In the genomic region with DNA sequence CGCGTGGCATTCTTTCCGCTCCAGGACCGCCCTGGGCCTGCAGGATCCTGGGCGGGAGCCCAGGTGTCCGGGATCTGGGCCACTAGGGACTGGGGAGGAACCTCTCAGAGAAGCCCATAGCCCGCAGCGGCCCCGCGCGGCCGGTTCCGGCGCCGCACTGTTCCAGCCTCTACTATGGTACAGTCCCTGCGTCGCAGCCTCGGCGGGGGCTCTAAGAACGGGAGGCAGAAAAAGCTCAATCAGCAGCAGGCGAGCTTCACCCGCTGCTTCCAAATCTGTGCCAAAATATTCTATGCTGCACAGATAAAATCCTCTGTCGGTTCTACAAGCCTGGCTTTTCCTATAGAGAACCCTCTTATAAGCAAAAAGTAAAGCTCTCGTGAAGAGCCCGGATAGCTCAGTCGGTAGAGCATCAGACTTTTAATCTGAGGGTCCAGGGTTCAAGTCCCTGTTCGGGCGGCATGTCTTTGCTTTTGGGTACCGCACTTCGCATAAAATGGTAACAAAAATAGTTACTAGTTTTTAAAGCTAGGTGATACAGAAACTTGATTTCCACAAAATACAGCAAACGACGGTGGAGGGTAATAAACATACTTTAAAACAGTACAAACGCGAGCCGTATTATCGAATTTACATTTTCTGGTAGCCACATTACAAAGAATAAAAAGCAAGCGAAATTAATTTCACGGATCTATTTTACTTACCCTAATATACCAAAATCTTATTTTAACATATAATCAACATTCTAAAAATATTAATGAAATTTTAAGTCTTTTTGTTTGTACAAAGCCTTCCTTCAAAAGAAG, we compare ENCODE assay signal across 1 cellular context.
TF ChIP-seq lines count a peak whose summit lies in the region.

No MANE protein-coding gene starts in this region.

TF ChIP-seq in SK-N-SH, 30 proteins besides CTCF, POLR2A, EP300 and RAD21:
- TF ChIP-seq EZH2phosphoT487 (IDR thresholded peaks at IDR 0.05; ENCODE audit: borderline replicate concordance, low read depth) (no peak), MEF2A (IDR thresholded peaks at IDR 0.05; ENCODE audit: borderline replicate concordance, low read depth) (no peak), RFX5 (IDR thresholded peaks at IDR 0.05; ENCODE audit: low read length) (no peak), YY1 (IDR thresholded peaks at IDR 0.05; ENCODE audit: low read depth) (no peak; the same call in 1 of the 2 replicates), TEAD4 (IDR thresholded peaks at IDR 0.05; ENCODE audit: borderline replicate concordance, insufficient read depth) (peak; percentile 89), ELF1 (IDR thresholded peaks at IDR 0.05) (no peak), GATA2 (CRISPR knock-in tag; IDR thresholded peaks at IDR 0.05) (0 out of 2 replicates have a peak, but pooled peaks have one; percentile 15), JUND (IDR thresholded peaks at IDR 0.05) (0 out of 2 replicates have a peak, but pooled peaks have one; percentile 3), NFIC (IDR thresholded peaks at IDR 0.05; ENCODE audit: borderline replicate concordance) (0 out of 2 replicates have a peak, but pooled peaks have one; percentile 6), CHD2 (IDR thresholded peaks at IDR 0.05; ENCODE audit: low read length, partially characterized antibody) (peak; percentile 15), FOSL2 (IDR thresholded peaks at IDR 0.05; ENCODE audit: borderline replicate concordance, low read depth) (peak; percentile 67; the same call in 1 of the 2 replicates), SMC3 (IDR thresholded peaks at IDR 0.05; ENCODE audit: low read depth, low read length) (peak; percentile 44), GABPA (IDR thresholded peaks at IDR 0.05; ENCODE audit: low read depth) (peak; percentile 29; the same call in 1 of the 2 replicates), TAF1 (IDR thresholded peaks at IDR 0.05; ENCODE audit: borderline replicate concordance, low read depth, low read length) (0 out of 2 replicates have a peak, but pooled peaks have one; percentile 19)
- TF ChIP-seq, protein P1, sequence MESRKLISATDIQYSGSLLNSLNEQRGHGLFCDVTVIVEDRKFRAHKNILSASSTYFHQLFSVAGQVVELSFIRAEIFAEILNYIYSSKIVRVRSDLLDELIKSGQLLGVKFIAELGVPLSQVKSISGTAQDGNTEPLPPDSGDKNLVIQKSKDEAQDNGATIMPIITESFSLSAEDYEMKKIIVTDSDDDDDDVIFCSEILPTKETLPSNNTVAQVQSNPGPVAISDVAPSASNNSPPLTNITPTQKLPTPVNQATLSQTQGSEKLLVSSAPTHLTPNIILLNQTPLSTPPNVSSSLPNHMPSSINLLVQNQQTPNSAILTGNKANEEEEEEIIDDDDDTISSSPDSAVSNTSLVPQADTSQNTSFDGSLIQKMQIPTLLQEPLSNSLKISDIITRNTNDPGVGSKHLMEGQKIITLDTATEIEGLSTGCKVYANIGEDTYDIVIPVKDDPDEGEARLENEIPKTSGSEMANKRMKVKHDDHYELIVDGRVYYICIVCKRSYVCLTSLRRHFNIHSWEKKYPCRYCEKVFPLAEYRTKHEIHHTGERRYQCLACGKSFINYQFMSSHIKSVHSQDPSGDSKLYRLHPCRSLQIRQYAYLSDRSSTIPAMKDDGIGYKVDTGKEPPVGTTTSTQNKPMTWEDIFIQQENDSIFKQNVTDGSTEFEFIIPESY (IDR thresholded peaks at IDR 0.05; ENCODE audit: borderline replicate concordance, low read depth), result no peak
- TF ChIP-seq, protein P2, sequence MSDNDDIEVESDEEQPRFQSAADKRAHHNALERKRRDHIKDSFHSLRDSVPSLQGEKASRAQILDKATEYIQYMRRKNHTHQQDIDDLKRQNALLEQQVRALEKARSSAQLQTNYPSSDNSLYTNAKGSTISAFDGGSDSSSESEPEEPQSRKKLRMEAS (IDR thresholded peaks at IDR 0.05; ENCODE audit: low read depth), result no peak
- TF ChIP-seq, protein P3, sequence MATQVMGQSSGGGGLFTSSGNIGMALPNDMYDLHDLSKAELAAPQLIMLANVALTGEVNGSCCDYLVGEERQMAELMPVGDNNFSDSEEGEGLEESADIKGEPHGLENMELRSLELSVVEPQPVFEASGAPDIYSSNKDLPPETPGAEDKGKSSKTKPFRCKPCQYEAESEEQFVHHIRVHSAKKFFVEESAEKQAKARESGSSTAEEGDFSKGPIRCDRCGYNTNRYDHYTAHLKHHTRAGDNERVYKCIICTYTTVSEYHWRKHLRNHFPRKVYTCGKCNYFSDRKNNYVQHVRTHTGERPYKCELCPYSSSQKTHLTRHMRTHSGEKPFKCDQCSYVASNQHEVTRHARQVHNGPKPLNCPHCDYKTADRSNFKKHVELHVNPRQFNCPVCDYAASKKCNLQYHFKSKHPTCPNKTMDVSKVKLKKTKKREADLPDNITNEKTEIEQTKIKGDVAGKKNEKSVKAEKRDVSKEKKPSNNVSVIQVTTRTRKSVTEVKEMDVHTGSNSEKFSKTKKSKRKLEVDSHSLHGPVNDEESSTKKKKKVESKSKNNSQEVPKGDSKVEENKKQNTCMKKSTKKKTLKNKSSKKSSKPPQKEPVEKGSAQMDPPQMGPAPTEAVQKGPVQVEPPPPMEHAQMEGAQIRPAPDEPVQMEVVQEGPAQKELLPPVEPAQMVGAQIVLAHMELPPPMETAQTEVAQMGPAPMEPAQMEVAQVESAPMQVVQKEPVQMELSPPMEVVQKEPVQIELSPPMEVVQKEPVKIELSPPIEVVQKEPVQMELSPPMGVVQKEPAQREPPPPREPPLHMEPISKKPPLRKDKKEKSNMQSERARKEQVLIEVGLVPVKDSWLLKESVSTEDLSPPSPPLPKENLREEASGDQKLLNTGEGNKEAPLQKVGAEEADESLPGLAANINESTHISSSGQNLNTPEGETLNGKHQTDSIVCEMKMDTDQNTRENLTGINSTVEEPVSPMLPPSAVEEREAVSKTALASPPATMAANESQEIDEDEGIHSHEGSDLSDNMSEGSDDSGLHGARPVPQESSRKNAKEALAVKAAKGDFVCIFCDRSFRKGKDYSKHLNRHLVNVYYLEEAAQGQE (IDR thresholded peaks at IDR 0.05; ENCODE audit: low read depth, low read length), result peak; percentile 27; the same call in 1 of the 2 replicates
TF ChIP-seq in SK-N-SH: peak in this region for 10.
